ENCODE assay signal across 31 cellular contexts in genomic region chr5:13108281-13108680, GRCh38.
"Had no signal": no experiment of that assay in that cellular context is flagged by ENCODE, and none has a peak within 500 bp of the region (broad histone marks: within the 10 kb centered on the region; RNA-seq: fewer than 3 reads in every experiment).

No MANE protein-coding gene starts in this region.

- H3K4me1 ChIP-seq: ascending aorta, heart right ventricle, pancreas, prostate gland, tibial artery, upper lobe of right lung had no signal

- H3K9me3 ChIP-seq: ascending aorta, pancreas, prostate gland, tibial artery, upper lobe of right lung had no signal

- H3K27ac ChIP-seq: ascending aorta, heart right ventricle, pancreas, prostate gland, tibial artery, upper lobe of right lung had no signal

- H3K36me3 ChIP-seq: ascending aorta, heart right ventricle, pancreas, prostate gland, tibial artery, upper lobe of right lung had no signal

- H3K4me3 ChIP-seq: ascending aorta, heart right ventricle, pancreas, prostate gland, smooth muscle cell, tibial artery, upper lobe of right lung had no signal

- DNase-seq: activated CD4-positive, alpha-beta memory T cell treated with anti-CD3 and anti-CD28 coated beads, Interleukin-2, amount 10 ng/mL, durations not matched to agents 7 days and 5 days; activated CD4-positive, alpha-beta T cell treated with anti-CD3 and anti-CD28 coated beads for 1 hour; activated CD4-positive, alpha-beta T cell treated with anti-CD3 and anti-CD28 coated beads, Interleukin-2, amount 10 ng/mL, durations not matched to agents 7 days and 5 days; activated CD8-positive, alpha-beta memory T cell treated with anti-CD3 and anti-CD28 coated beads, Interleukin-2, amount 50 U/mL, for 48 hours; activated gamma-delta T cell; activated naive CD4-positive, alpha-beta T cell treated with anti-CD3 and anti-CD28 coated beads, Interleukin-2, amount 10 ng/mL, durations not matched to agents 7 days and 5 days; activated naive CD8-positive, alpha-beta T cell treated with anti-CD3 and anti-CD28 coated beads, Interleukin-2, amount 10 ng/mL, durations not matched to agents 7 days and 5 days; activated T-cell treated with anti-CD3 and anti-CD28 coated beads, Interleukin-2, amount 50 U/mL, for 24 hours; central memory CD4-positive, alpha-beta T cell; foreskin fibroblast; heart right ventricle; left cardiac atrium; left ventricle myocardium superior; naive B cell; nephron progenitor cell; nucleus accumbens; pancreas; stimulated activated CD4-positive, alpha-beta T cell treated with anti-CD3 and anti-CD28 coated beads, Interleukin-1b, Interleukin-23, amount 100 ng/mL, for 48 hours; stimulated activated CD4-positive, alpha-beta T cell treated with anti-CD3 and anti-CD28 coated beads, Interleukin-4, amount 100 ng/mL, for 4 hours; stimulated activated CD8-positive, alpha-beta memory T cell treated with anti-CD3 and anti-CD28 coated beads, Interleukin-4, amount 100 ng/mL, for 48 hours; stimulated activated naive CD8-positive, alpha-beta T cell treated with anti-CD3 and anti-CD28 coated beads, Interleukin-15, amount 100 ng/mL, for 72 hours; substantia nigra; T-helper 2 cell; tibial artery; upper lobe of right lung had no signal

- H3K4me2 ChIP-seq: smooth muscle cell had no signal

- H3K27me3 ChIP-seq: ascending aorta, heart right ventricle, pancreas, tibial artery, upper lobe of right lung had no signal

- ATAC-seq: esophagus mucosa; heart right ventricle; left cardiac atrium; left ventricle myocardium superior; pancreas; stimulated activated memory B cell treated with anti-CD40 and anti-IgM and Interleukin-4, amounts not matched to agents 10 μg/mL and 1 μg/mL and 100 μg/mL, for 72 hours; stimulated activated naive CD8-positive, alpha-beta T cell treated with anti-CD3 and anti-CD28 coated beads, Interleukin-15, amount 100 ng/mL, for 72 hours; upper lobe of right lung; WTC11 had no signal
